ENCODE assay signal across 16 cellular contexts in genomic region chr19:29529646-29530548, GRCh38. TPM values are rescaled to one million over a fixed set of nuclear protein-coding genes. Genes with fewer than 3 reads are reported as not detected.
DNase-seq lines count a peak whose midpoint lies in the region; ATAC-seq and TF ChIP-seq lines count a peak whose summit lies in the region.
"Had no signal": no experiment of that assay in that cellular context is flagged by ENCODE, and none has a peak within 500 bp of the region (broad histone marks: within the 10 kb centered on the region; RNA-seq: fewer than 3 reads in every experiment).

No MANE protein-coding gene starts in this region.

- H3K27ac ChIP-seq in IMR-90 (ENCODE audit: insufficient read depth, low read length) (no peak overlapping the region), trophoblast cell (ENCODE audit: low read depth, low read length) (no peak overlapping the region)
- H3K27ac ChIP-seq: A549, thyroid gland had no signal

- no peaks in the 10 kb centered on the region; the same call in 1 of the 2 replicates for H4K20me1 ChIP-seq in IMR-90 (ENCODE audit: insufficient read depth, low read length)

- H3K23ac ChIP-seq in IMR-90 (ENCODE audit: low read depth, low read length), result no peak overlapping the region
- peak overlapping the region; percentile 37 for H3K23ac ChIP-seq in trophoblast cell (ENCODE audit: low read length)

- H3K79me2 ChIP-seq in trophoblast cell (ENCODE audit: control insufficient read depth, insufficient read depth, low read length, poor library complexity), result no peaks in the 10 kb centered on the region

- peak; percentile 34 for DNase-seq in activated CD4-positive, alpha-beta T cell treated with anti-CD3 and anti-CD28 coated beads for 36 hours
- DNase-seq in activated CD4-positive, alpha-beta T cell treated with anti-CD3 and anti-CD28 coated beads for 4 hours, result no peak
- DNase-seq in IMR-90 (no peak), endothelial cell (ENCODE audit: low spot score) (peak; percentile 31), trophoblast cell (no peak), A172 (ENCODE audit: low spot score) (no peak), medulla oblongata (ENCODE audit: extremely low spot score) (no peak)
- DNase-seq: activated CD4-positive, alpha-beta T cell treated with anti-CD3 and anti-CD28 coated beads, Interleukin-2, amount 50 U/mL, for 4 hours; amniotic stem cell; Karpas-422; NCI-H2029 treated with DMSO at 0.1 percent for 48 hours; SW 1271; thyroid gland had no signal

- H3K4ac ChIP-seq in IMR-90 (ENCODE audit: low read depth, low read length) (no peak overlapping the region), trophoblast cell (ENCODE audit: low read depth, low read length) (no peak overlapping the region)

- H3K14ac ChIP-seq in IMR-90 (replicated peaks; ENCODE audit: low read depth, low read length) (no peak overlapping the region), trophoblast cell (ENCODE audit: low read length) (no peak overlapping the region)

- H2BK5ac ChIP-seq in IMR-90 (ENCODE audit: low read depth, low read length, poor library complexity, severe bottlenecking) (no peak overlapping the region), trophoblast cell (ENCODE audit: low read depth, low read length, poor library complexity) (no peak overlapping the region)

- TF ChIP-seq POLR2A in IMR-90 (IDR thresholded peaks at IDR 0.05; ENCODE audit: low read depth, low read length), result no peak

- no peaks in the 10 kb centered on the region for H3K36me3 ChIP-seq in IMR-90 (ENCODE audit: control insufficient read depth, insufficient read depth, low read length)
- no peaks in the 10 kb centered on the region for H3K36me3 ChIP-seq in trophoblast cell (ENCODE audit: control insufficient read depth in 1 of 2, insufficient read depth in 2 of 2, low read length in 2 of 2)
- H3K36me3 ChIP-seq: thyroid gland had no signal

- no peaks in the 10 kb centered on the region for H3K9me1 ChIP-seq in IMR-90 (ENCODE audit: insufficient read depth, low read length)

- no peak for ATAC-seq in activated CD4-positive, alpha-beta T cell treated with anti-CD3 and anti-CD28 coated beads for 36 hours
- ATAC-seq in IMR-90 (ENCODE audit: low read depth) (no peak), GM19452 (IDR thresholded peaks at IDR 0.05; ENCODE audit: unreplicated experiment) (no peak)

- no peaks in the 10 kb centered on the region for H3K9me3 Mint-ChIP-seq in activated CD4-positive, alpha-beta T cell treated with anti-CD3 and anti-CD28 coated beads for 36 hours (ENCODE audit: low read depth)
- H3K9me3 Mint-ChIP-seq in endothelial cell (ENCODE audit: unreplicated experiment), result no peaks in the 10 kb centered on the region

- peaks cover 5% of the 10 kb centered on the region for H3K36me3 Mint-ChIP-seq in activated CD4-positive, alpha-beta T cell treated with anti-CD3 and anti-CD28 coated beads for 36 hours (ENCODE audit: low read depth)
- no peaks in the 10 kb centered on the region for H3K36me3 Mint-ChIP-seq in endothelial cell (ENCODE audit: low read depth, unreplicated experiment)

- H4K91ac ChIP-seq in IMR-90 (ENCODE audit: insufficient read depth, low read depth, low read length), result no peak overlapping the region
- no peak overlapping the region for H4K91ac ChIP-seq in trophoblast cell (ENCODE audit: low read depth, low read length)

- no peak for TF ChIP-seq CTCF in IMR-90 (conservative IDR thresholded peaks at IDR 0.05; ENCODE audit: low read depth, low read length)
- TF ChIP-seq CTCF in endothelial cell (IDR thresholded peaks at IDR 0.05; ENCODE audit: unreplicated experiment), result no peak

- in situ Hi-C loops in IMR-90 (cut with MboI; ENCODE audit: low sequenced_read_pairs), result no loop called here

- H3K9ac ChIP-seq in IMR-90 (ENCODE audit: low read depth, low read length), result no peak overlapping the region
- H3K9ac ChIP-seq in trophoblast cell (ENCODE audit: low read length), result no peak overlapping the region

- H3K18ac ChIP-seq in IMR-90 (ENCODE audit: low read depth, low read length), result no peak overlapping the region
- no peak overlapping the region for H3K18ac ChIP-seq in trophoblast cell (ENCODE audit: low read length)

- H3K27me3 Mint-ChIP-seq in activated CD4-positive, alpha-beta T cell treated with anti-CD3 and anti-CD28 coated beads for 36 hours, result peaks cover 53% of the 10 kb centered on the region
- H3K27me3 Mint-ChIP-seq in endothelial cell (ENCODE audit: unreplicated experiment), result peaks cover 28% of the 10 kb centered on the region

- intact Hi-C loops in activated CD4-positive, alpha-beta T cell treated with anti-CD3 and anti-CD28 coated beads for 36 hours (cut with DNase I, micrococcal nuclease), result loop anchor here (2.0 to 10.0 kb wide), 8 partner anchors 57 to 1822 kb away; partner anchors contain the start of gene UQCRFS1 (in 1 of the 2)
- intact Hi-C loops in IMR-90 (cut with micrococcal nuclease), result no loop called here

- no peak overlapping the region for H4K8ac ChIP-seq in IMR-90 (ENCODE audit: low read depth in 2 of 2, low read length in 2 of 2)
- no peak overlapping the region for H4K8ac ChIP-seq in trophoblast cell (ENCODE audit: low read depth, low read length)

- H3K79me1 ChIP-seq in IMR-90 (ENCODE audit: low read depth in 1 of 2, low read length in 2 of 2) (no peaks in the 10 kb centered on the region), trophoblast cell (ENCODE audit: low read length) (no peaks in the 10 kb centered on the region)

- no peak overlapping the region for H2BK12ac ChIP-seq in trophoblast cell (ENCODE audit: low read length)

- H2AFZ ChIP-seq in IMR-90 (replicated peaks; ENCODE audit: low read length, poor library complexity) (peak overlapping the region; percentile 33), trophoblast cell (ENCODE audit: insufficient read depth, low read length, poor library complexity) (peak overlapping the region; percentile 6)

- H3K4me3 ChIP-seq in IMR-90 (ENCODE audit: insufficient read depth, low read depth, low read length), result no peak overlapping the region
- H3K4me3 ChIP-seq in trophoblast cell (ENCODE audit: low read depth, low read length), result peak overlapping the region; percentile 51
- H3K4me3 ChIP-seq: lung, thyroid gland had no signal

- H2BK15ac ChIP-seq in IMR-90 (ENCODE audit: low read depth, low read length), result no peak overlapping the region

- no peak overlapping the region for H3K4me2 ChIP-seq in IMR-90 (ENCODE audit: low read depth, low read length)
- H3K4me2 ChIP-seq in trophoblast cell (ENCODE audit: low read length), result peak overlapping the region; percentile 4

- no peak overlapping the region for H3K27ac Mint-ChIP-seq in activated CD4-positive, alpha-beta T cell treated with anti-CD3 and anti-CD28 coated beads for 36 hours
- H3K27ac Mint-ChIP-seq in endothelial cell (ENCODE audit: unreplicated experiment), result no peak overlapping the region

- H2AK5ac ChIP-seq in IMR-90 (ENCODE audit: low read depth, low read length) (no peak overlapping the region), trophoblast cell (ENCODE audit: low read length) (no peak overlapping the region)

- H2AK9ac ChIP-seq in IMR-90 (replicated peaks; ENCODE audit: low read depth, low read length, poor library complexity), result no peak overlapping the region

- H3K4me1 Mint-ChIP-seq in activated CD4-positive, alpha-beta T cell treated with anti-CD3 and anti-CD28 coated beads for 36 hours, result peaks cover 22% of the 10 kb centered on the region
- H3K4me1 Mint-ChIP-seq in endothelial cell (ENCODE audit: unreplicated experiment), result peaks cover 12% of the 10 kb centered on the region

- no peak overlapping the region for H4K5ac ChIP-seq in IMR-90 (ENCODE audit: low read depth, low read length)

- no peak for TF ChIP-seq RAD21 in IMR-90 (IDR thresholded peaks at IDR 0.05; ENCODE audit: low read length)

- H3K56ac ChIP-seq in IMR-90 (ENCODE audit: extremely low read depth, insufficient read depth, low read length), result no peak overlapping the region

- 9% methylated on average over 43 of the region's 100 CpGs; no CpG with 5 or more reads in 1 of the 2 experiments for WGBS in IMR-90 (ENCODE audit: extremely low coverage in 2 of 2, insufficient read length in 1 of 2), 2 experiments
- no CpG with 5 or more reads among the region's 100 CpGs for WGBS in trophoblast cell (ENCODE audit: extremely low coverage, insufficient coverage, insufficient read length)

- POLR2A ChIA-PET in activated CD4-positive, alpha-beta T cell treated with anti-CD3 and anti-CD28 coated beads for 36 hours (lab: Charles Lee), result no interaction called here
- POLR2A ChIA-PET in IMR-90 (lab: Charles Lee; ENCODE audit: unreplicated experiment), result no interaction called here

- no TSS peak for BruUV-seq in IMR-90 (replicated peaks; lab: Mats Ljungman, UMichigan)

- no peak overlapping the region for H4K12ac ChIP-seq in trophoblast cell (ENCODE audit: low read depth, low read length)

- no peak overlapping the region for H3K4me3 Mint-ChIP-seq in activated CD4-positive, alpha-beta T cell treated with anti-CD3 and anti-CD28 coated beads for 36 hours
- H3K4me3 Mint-ChIP-seq in endothelial cell (ENCODE audit: unreplicated experiment), result peak overlapping the region; percentile 25

- no peaks in the 10 kb centered on the region; the same call in 1 of the 2 replicates for H3K4me1 ChIP-seq in IMR-90 (ENCODE audit: control insufficient read depth, insufficient read depth, low read length)
- H3K4me1 ChIP-seq in trophoblast cell (ENCODE audit: control insufficient read depth in 1 of 2, insufficient read depth in 2 of 2, low read length in 2 of 2), result peaks cover 2 to 5% of the 10 kb centered on the region in 2 experiments

- no peak overlapping the region for H2BK20ac ChIP-seq in IMR-90 (ENCODE audit: low read depth, low read length)

- dilution Hi-C loops in IMR-90 (cut with HindIII; ENCODE audit: low sequenced_read_pairs, unreplicated experiment), result no loop called here

- CTCF ChIA-PET in activated CD4-positive, alpha-beta T cell treated with anti-CD3 and anti-CD28 coated beads for 36 hours (lab: Charles Lee), result interaction anchor here (0.6 to 1.3 kb wide), 6 partner anchors 9 to 297 kb away, joined by 3 to 6 read pairs (median 3); no protein-coding TSS in a partner anchor
- CTCF ChIA-PET in IMR-90 (lab: Yijun Ruan, JAX), result no interaction called here

- no peak overlapping the region for H2BK120ac ChIP-seq in IMR-90 (ENCODE audit: low read depth, low read length)
- no peak overlapping the region for H2BK120ac ChIP-seq in trophoblast cell (ENCODE audit: insufficient read depth, low read length, poor library complexity)

- H3K27me3 ChIP-seq in IMR-90 (ENCODE audit: control insufficient read depth, insufficient read depth, low read length), result peaks cover 64% of the 10 kb centered on the region
- peaks cover 63% of the 10 kb centered on the region for H3K27me3 ChIP-seq in trophoblast cell (ENCODE audit: insufficient read depth, low read length)

- H3K9me3 ChIP-seq in IMR-90 (ENCODE audit: control insufficient read depth, insufficient read depth, low read length) (peaks cover 3% of the 10 kb centered on the region; the same call in 1 of the 2 replicates), trophoblast cell (ENCODE audit: insufficient read depth, low read depth, low read length) (peaks cover 11% of the 10 kb centered on the region)
- H3K9me3 ChIP-seq: A549, thyroid gland had no signal

RNA-seq across cellular contexts. Expression of gene VSTM2B, which starts 4.1 kb away (rescaled TPM):
- not detected for total RNA-seq in activated CD4-positive, alpha-beta T cell treated with anti-CD3 and anti-CD28 coated beads for 36 hours
- total RNA-seq in IMR-90 (2012; rRNA removed) (not detected in 2 replicates), endothelial cell (ENCODE audit: unreplicated experiment) (0.18 TPM)
- not detected in 2 replicates for polyA plus RNA-seq in IMR-90 (2012; rRNA removed)
- not detected in 2 replicates for polyA plus RNA-seq in IMR-90 (2012; cell fraction: cytosol; rRNA removed)
- not detected in 2 replicates for polyA plus RNA-seq in IMR-90 (2012; cell fraction: nucleus; rRNA removed; ENCODE audit: low replicate concordance)
- 0.57 and 0.62 TPM in 2 replicates for polyA plus RNA-seq in trophoblast cell (2013)
- not detected in 2 replicates for total RNA-seq in A172 (2014; rRNA removed; shearing (Covaris generic))
- total RNA-seq: lung, thyroid gland had no signal
- polyA plus RNA-seq: A549, lung had no signal

Comparison
In these comparisons a context has a peak if more than half of its experiments do, and no peak if none do; other contexts are left out.
1. DNase-seq: peak in activated CD4-positive, alpha-beta T cell treated with anti-CD3 and anti-CD28 coated beads for 36 hours (single experiment) and endothelial cell (single experiment); none in activated CD4-positive, alpha-beta T cell treated with anti-CD3 and anti-CD28 coated beads for 4 hours (0 of 2), IMR-90 (single experiment), trophoblast cell (0 of 2), A172 (single experiment) and medulla oblongata (single experiment).